19 cellular contexts compared by ENCODE assay signal in genomic region chr9:130090915-130091314, GRCh38. TPM values are rescaled to one million over a fixed set of nuclear protein-coding genes. Genes with fewer than 3 reads are reported as not detected.
DNase-seq lines count a peak whose midpoint lies in the region; ATAC-seq, FAIRE-seq and TF ChIP-seq lines count a peak whose summit lies in the region.
"Had no signal": no experiment of that assay in that cellular context is flagged by ENCODE, and none has a peak within 500 bp of the region (broad histone marks: within the 10 kb centered on the region; RNA-seq: fewer than 3 reads in every experiment).

No MANE protein-coding gene starts in this region.

- intact Hi-C loops in activated T-helper 1 cell treated with anti-CD3 and anti-CD28 coated beads, Interleukin-12 subunit alpha, Interleukin-12 subunit beta, Interleukin-2, Interleukin-4 antibody, amounts not matched to agents 30 ng/mL and 10 ng/mL and 1 ng/mL, durations not matched to agents 14 hours and 24 hours and 36 hours (cut with micrococcal nuclease): no loop called here
- intact Hi-C loops in body of pancreas (cut with DNase I): no loop called here

- H3K4me1 Mint-ChIP-seq in astrocyte (ENCODE audit: low read depth, unreplicated experiment): peaks cover 7% of the 10 kb centered on the region
- H3K4me1 Mint-ChIP-seq in activated T-helper 1 cell treated with anti-CD3 and anti-CD28 coated beads, Interleukin-12 subunit alpha, Interleukin-12 subunit beta, Interleukin-2, Interleukin-4 antibody, amounts not matched to agents 30 ng/mL and 10 ng/mL and 1 ng/mL, durations not matched to agents 14 hours and 24 hours and 36 hours (ENCODE audit: low read depth): peaks cover 5% of the 10 kb centered on the region
- H3K4me1 Mint-ChIP-seq: GM23338 had no signal

- in situ Hi-C loops in G401 (cut with HindIII; ENCODE audit: low sequenced_read_pairs): no loop called here
- in situ Hi-C loops in ACHN (cut with HindIII; ENCODE audit: low pct_ligation_motif_present, low pct_unique_long_range_greater_than_20kb, low sequenced_read_pairs): no loop called here

- H3K9me3 ChIP-seq in astrocyte (ENCODE audit: insufficient read depth, low read depth, low read length) (no peaks in the 10 kb centered on the region), smooth muscle cell (replicated peaks; ENCODE audit: low read depth) (no peaks in the 10 kb centered on the region), body of pancreas (no peaks in the 10 kb centered on the region)
- H3K9me3 ChIP-seq: BE2C had no signal

- H3K9ac ChIP-seq in astrocyte (ENCODE audit: low read length) (no peak overlapping the region), smooth muscle cell (ENCODE audit: low read depth) (no peak overlapping the region)

- H3K4me1 ChIP-seq in astrocyte (ENCODE audit: insufficient read depth, low read length) (no peaks in the 10 kb centered on the region), smooth muscle cell (ENCODE audit: low read depth) (no peaks in the 10 kb centered on the region), body of pancreas (no peaks in the 10 kb centered on the region)
- H3K4me1 ChIP-seq: BE2C had no signal

- ATAC-seq in HG02973 (IDR thresholded peaks at IDR 0.05; ENCODE audit: unreplicated experiment): no peak
- ATAC-seq in body of pancreas: no peak
- ATAC-seq: CD8-positive, alpha-beta T cell; GM23338 had no signal

- H3K27me3 Mint-ChIP-seq in astrocyte (ENCODE audit: low read depth, unreplicated experiment): no peaks in the 10 kb centered on the region
- no peaks in the 10 kb centered on the region for H3K27me3 Mint-ChIP-seq in activated T-helper 1 cell treated with anti-CD3 and anti-CD28 coated beads, Interleukin-12 subunit alpha, Interleukin-12 subunit beta, Interleukin-2, Interleukin-4 antibody, amounts not matched to agents 30 ng/mL and 10 ng/mL and 1 ng/mL, durations not matched to agents 14 hours and 24 hours and 36 hours (ENCODE audit: insufficient read depth)

- no peaks in the 10 kb centered on the region for H3F3A ChIP-seq in smooth muscle cell (ENCODE audit: low read depth)

- WGBS in smooth muscle cell (ENCODE audit: low lambda C conversion rate): 84% methylated on average over 3 of the region's 3 CpGs
- 77 to 81% methylated on average over 3 of the region's 3 CpGs for WGBS in body of pancreas, 2 donors

- H3K4me2 ChIP-seq in astrocyte (ENCODE audit: low read length): no peak overlapping the region
- no peak overlapping the region for H3K4me2 ChIP-seq in smooth muscle cell
- H3K4me2 ChIP-seq: GM23338 had no signal

- no peak for TF ChIP-seq POLR2A in body of pancreas (IDR thresholded peaks at IDR 0.05)

- H3K79me2 ChIP-seq in astrocyte (ENCODE audit: insufficient read depth, low read length) (no peaks in the 10 kb centered on the region), smooth muscle cell (ENCODE audit: low read depth) (no peaks in the 10 kb centered on the region)

- TF ChIP-seq CTCF in astrocyte (IDR thresholded peaks at IDR 0.05; ENCODE audit: insufficient read depth, low read depth, low read length) (peak; percentile 7), fibroblast of the aortic adventitia (IDR thresholded peaks at IDR 0.05; ENCODE audit: insufficient read depth, low read length) (peak; percentile 20), smooth muscle cell (IDR thresholded peaks at IDR 0.05; ENCODE audit: borderline replicate concordance, insufficient read depth, poor library complexity, severe bottlenecking) (peak; percentile 9), body of pancreas (IDR thresholded peaks at IDR 0.05) (no peak)

- no peaks in the 10 kb centered on the region for H3K9me3 Mint-ChIP-seq in astrocyte (ENCODE audit: unreplicated experiment)
- no peaks in the 10 kb centered on the region for H3K9me3 Mint-ChIP-seq in activated T-helper 1 cell treated with anti-CD3 and anti-CD28 coated beads, Interleukin-12 subunit alpha, Interleukin-12 subunit beta, Interleukin-2, Interleukin-4 antibody, amounts not matched to agents 30 ng/mL and 10 ng/mL and 1 ng/mL, durations not matched to agents 14 hours and 24 hours and 36 hours
- H3K9me3 Mint-ChIP-seq: CD8-positive, alpha-beta T cell; GM23338 had no signal

- peak; percentile 26 for DNase-seq in G401 (ENCODE audit: low spot score)
- no peak for DNase-seq in astrocyte (ENCODE audit: low read depth)
- DNase-seq in fibroblast of the aortic adventitia (ENCODE audit: low read depth): no peak
- DNase-seq in smooth muscle cell (lab: John Stamatoyannopoulos, UW; ENCODE audit: unreplicated experiment): no peak
- no peak for DNase-seq in activated T-helper 1 cell treated with anti-CD3 and anti-CD28 coated beads, Interleukin-12 subunit alpha, Interleukin-12 subunit beta, Interleukin-2, Interleukin-4 antibody, amounts not matched to agents 30 ng/mL and 10 ng/mL and 1 ng/mL, durations not matched to agents 14 hours and 24 hours and 36 hours (ENCODE audit: low spot score)
- no peak for DNase-seq in body of pancreas
- DNase-seq in ACHN: no peak
- DNase-seq: BE2C; CD8-positive, alpha-beta T cell; DND-41; GF-D8; KG1; NCI-H1092; NCI-H69; NK-92 treated with Interleukin-12 subunit alpha and Interleukin-12 subunit beta, amount 100 ng/mL, for 24 hours had no signal

- H4K20me1 ChIP-seq in astrocyte (ENCODE audit: insufficient read depth, low read length) (no peaks in the 10 kb centered on the region), smooth muscle cell (ENCODE audit: low read depth) (peaks cover 7% of the 10 kb centered on the region)

- no peak overlapping the region for H3K27ac Mint-ChIP-seq in astrocyte (ENCODE audit: unreplicated experiment)
- no peak overlapping the region for H3K27ac Mint-ChIP-seq in activated T-helper 1 cell treated with anti-CD3 and anti-CD28 coated beads, Interleukin-12 subunit alpha, Interleukin-12 subunit beta, Interleukin-2, Interleukin-4 antibody, amounts not matched to agents 30 ng/mL and 10 ng/mL and 1 ng/mL, durations not matched to agents 14 hours and 24 hours and 36 hours
- H3K27ac Mint-ChIP-seq: GM23338 had no signal

- H3K36me3 ChIP-seq in astrocyte (ENCODE audit: insufficient read depth, low read length) (peaks cover 27% of the 10 kb centered on the region), smooth muscle cell (ENCODE audit: low read depth) (peaks cover 12% of the 10 kb centered on the region), body of pancreas (replicated peaks in 1 of 2; ENCODE audit: insufficient read depth in 1 of 2, low read depth in 2 of 2) (peaks cover 0 to 2% of the 10 kb centered on the region in 2 donors)

- no peak overlapping the region for H3K27ac ChIP-seq in astrocyte (ENCODE audit: low read depth, low read length)
- no peak overlapping the region for H3K27ac ChIP-seq in smooth muscle cell (ENCODE audit: low read depth)
- H3K27ac ChIP-seq in body of pancreas: no peak overlapping the region
- H3K27ac ChIP-seq: RWPE1 had no signal

- no peak overlapping the region for H3K4me3 ChIP-seq in astrocyte (ENCODE audit: insufficient read depth, low read depth, low read length)
- H3K4me3 ChIP-seq in fibroblast of the aortic adventitia (ENCODE audit: low read depth, low read length): no peak overlapping the region
- no peak overlapping the region for H3K4me3 ChIP-seq in smooth muscle cell
- no peak overlapping the region for H3K4me3 ChIP-seq in body of pancreas
- H3K4me3 ChIP-seq: GM23338 had no signal

- FAIRE-seq in astrocyte (lab: Jason Lieb, UNC): no peak
- FAIRE-seq: D721Med had no signal

- H3K4me3 Mint-ChIP-seq in astrocyte (ENCODE audit: unreplicated experiment): no peak overlapping the region
- no peak overlapping the region for H3K4me3 Mint-ChIP-seq in activated T-helper 1 cell treated with anti-CD3 and anti-CD28 coated beads, Interleukin-12 subunit alpha, Interleukin-12 subunit beta, Interleukin-2, Interleukin-4 antibody, amounts not matched to agents 30 ng/mL and 10 ng/mL and 1 ng/mL, durations not matched to agents 14 hours and 24 hours and 36 hours
- H3K4me3 Mint-ChIP-seq: CD8-positive, alpha-beta T cell; GM23338 had no signal

- H3K36me3 Mint-ChIP-seq in astrocyte (ENCODE audit: low read depth, unreplicated experiment): peaks cover 16% of the 10 kb centered on the region
- H3K36me3 Mint-ChIP-seq in activated T-helper 1 cell treated with anti-CD3 and anti-CD28 coated beads, Interleukin-12 subunit alpha, Interleukin-12 subunit beta, Interleukin-2, Interleukin-4 antibody, amounts not matched to agents 30 ng/mL and 10 ng/mL and 1 ng/mL, durations not matched to agents 14 hours and 24 hours and 36 hours (ENCODE audit: low read depth): peaks cover 46% of the 10 kb centered on the region

- H2AFZ ChIP-seq in astrocyte (ENCODE audit: low read depth, low read length) (no peak overlapping the region), smooth muscle cell (ENCODE audit: low read depth) (no peak overlapping the region)
- H2AFZ ChIP-seq: GM23338 had no signal

- H3K27me3 ChIP-seq in astrocyte (ENCODE audit: insufficient read depth, low read length) (no peaks in the 10 kb centered on the region), smooth muscle cell (ENCODE audit: low read depth) (no peaks in the 10 kb centered on the region), body of pancreas (no peaks in the 10 kb centered on the region)
- H3K27me3 ChIP-seq: BE2C had no signal

RNA-seq across cellular contexts. Expression of gene GPR107, which starts 37.2 kb away (rescaled TPM):
- 8.6 and 9.7 TPM in 2 replicates for total RNA-seq in G401 (2014; rRNA removed; shearing (Covaris generic))
- total RNA-seq in astrocyte (58.7 and 62.3 TPM in 2 replicates), fibroblast of the aortic adventitia (ENCODE audit: low replicate concordance) (11.5 and 30.9 TPM in 2 replicates), smooth muscle cell (42.7 and 42.9 TPM in 2 replicates), body of pancreas (10 to 100 TPM in 1 of 2 donors, 1 to 10 TPM in 1; 9.6 to 11.4 TPM)
- polyA plus RNA-seq in smooth muscle cell: 16.2 and 19.1 TPM in 2 replicates
- 23.1 and 24.9 TPM in 2 replicates for total RNA-seq in activated T-helper 1 cell treated with anti-CD3 and anti-CD28 coated beads, Interleukin-12 subunit alpha, Interleukin-12 subunit beta, Interleukin-2, Interleukin-4 antibody, amounts not matched to agents 30 ng/mL and 10 ng/mL and 1 ng/mL, durations not matched to agents 14 hours and 24 hours and 36 hours

RNA-seq across cellular contexts. Expression of gene FNBP1, which starts 47.9 kb away (rescaled TPM):
- 7.5 and 16.6 TPM in 2 replicates for total RNA-seq in G401 (2014; rRNA removed; shearing (Covaris generic))
- total RNA-seq in astrocyte (60.9 and 63.5 TPM in 2 replicates), fibroblast of the aortic adventitia (ENCODE audit: low replicate concordance) (44.4 and 57.9 TPM in 2 replicates), smooth muscle cell (17.2 and 23.8 TPM in 2 replicates), body of pancreas (10 to 100 TPM; 17.1 to 17.9 TPM)
- 17.1 and 25.4 TPM in 2 replicates for polyA plus RNA-seq in smooth muscle cell
- 195 and 202 TPM in 2 replicates for total RNA-seq in activated T-helper 1 cell treated with anti-CD3 and anti-CD28 coated beads, Interleukin-12 subunit alpha, Interleukin-12 subunit beta, Interleukin-2, Interleukin-4 antibody, amounts not matched to agents 30 ng/mL and 10 ng/mL and 1 ng/mL, durations not matched to agents 14 hours and 24 hours and 36 hours

Comparison
In these comparisons a context has a peak if more than half of its experiments do, and no peak if none do; other contexts are left out.
1. CTCF ChIP-seq: peak in astrocyte (single experiment), fibroblast of the aortic adventitia (single experiment) and smooth muscle cell (single experiment); none in body of pancreas (0 of 7).